In the genomic region with DNA sequence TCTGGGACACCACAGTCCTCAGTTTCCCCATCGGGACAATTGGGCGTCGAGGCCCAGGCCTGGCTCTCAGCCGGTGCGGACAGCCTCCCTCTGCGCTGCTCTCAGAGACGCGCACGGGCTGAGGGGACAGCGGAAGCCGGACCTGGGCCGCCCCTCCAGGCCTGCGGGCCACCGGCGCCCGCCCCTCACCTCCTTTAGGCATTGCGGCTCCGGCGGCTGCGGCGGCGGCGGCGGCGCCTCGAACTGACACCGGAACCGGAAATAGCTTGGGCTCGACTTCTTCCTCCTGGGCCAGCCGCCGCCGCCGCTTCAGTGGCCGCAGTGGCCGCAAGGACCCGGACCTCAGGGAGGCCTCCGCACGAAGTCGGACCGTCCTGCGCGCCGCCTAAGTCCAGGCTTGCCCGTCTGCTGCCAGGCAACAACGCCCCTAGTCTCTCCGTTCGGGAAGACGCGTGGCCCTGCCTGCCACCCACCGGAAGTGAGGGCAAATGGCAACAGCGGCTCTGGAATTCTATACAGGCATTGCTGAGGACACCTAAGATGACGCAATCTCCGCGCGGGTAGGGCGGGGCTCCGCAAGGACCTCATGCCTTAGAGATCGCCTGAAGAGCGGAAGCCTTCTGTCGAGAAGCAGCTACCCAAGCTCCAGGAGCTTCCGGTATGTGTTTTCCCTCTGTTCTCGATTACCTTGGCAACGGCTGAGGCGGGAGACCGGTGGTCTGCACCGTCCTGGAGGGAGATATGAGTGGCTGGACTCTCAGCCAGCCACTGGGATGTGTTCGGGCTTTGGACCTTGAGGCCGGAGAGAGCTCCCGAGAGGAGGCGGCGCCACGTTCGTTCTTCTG, we compare ENCODE assay signal across 1 cellular context.
TF ChIP-seq lines count a peak whose summit lies in the region.

TSS of gene BUD31 (plus strand) at position 623 of the 845 bp plus-strand sequence. CDS start 2,124 bp downstream, outside the sequence.
A gene with protein sequence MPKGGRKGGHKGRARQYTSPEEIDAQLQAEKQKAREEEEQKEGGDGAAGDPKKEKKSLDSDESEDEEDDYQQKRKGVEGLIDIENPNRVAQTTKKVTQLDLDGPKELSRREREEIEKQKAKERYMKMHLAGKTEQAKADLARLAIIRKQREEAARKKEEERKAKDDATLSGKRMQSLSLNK (minus strand): TSS at position 251 of the 845 bp plus-strand sequence. CDS start 49 bp downstream, at position 202.

TF ChIP-seq in K562, 482 proteins besides CTCF, POLR2A, EP300 and RAD21 (continued from another document and continues in another):
- no peak for TF ChIP-seq ZNF274 (IDR thresholded peaks at IDR 0.05; ENCODE audit: borderline replicate concordance, low read depth, low read length)
- peak; percentile 88 for TF ChIP-seq E2F1 (CRISPR knock-in tag; IDR thresholded peaks at IDR 0.05)
- 0 out of 2 replicates have a peak, but pooled peaks have one; percentile 61 for TF ChIP-seq HEY1 (CRISPR knock-in tag; IDR thresholded peaks at IDR 0.05; ENCODE audit: borderline replicate concordance)
- TF ChIP-seq CBX1 (IDR thresholded peaks at IDR 0.05; ENCODE audit: low read depth): 0 out of 2 replicates have a peak, but pooled peaks have one; percentile 70
- no peak for TF ChIP-seq ZNF124 (CRISPR knock-in tag; IDR thresholded peaks at IDR 0.05)
- 0 out of 2 replicates have a peak, but pooled peaks have one; percentile 16 for TF ChIP-seq TCF7 (IDR thresholded peaks at IDR 0.05; ENCODE audit: borderline replicate concordance)
- TF ChIP-seq HDAC1 (IDR thresholded peaks at IDR 0.05): peak in 1 of 2 experiments; percentile 92; a peak in 1 of 4 replicates
- peak; percentile 89 for TF ChIP-seq ESRRA (IDR thresholded peaks at IDR 0.05; ENCODE audit: borderline replicate concordance, low read depth)
- no peak for TF ChIP-seq ASH1L (IDR thresholded peaks at IDR 0.05; ENCODE audit: borderline replicate concordance, low read depth, partially characterized antibody)
- peak; percentile 95 for TF ChIP-seq CREM (IDR thresholded peaks at IDR 0.05; ENCODE audit: low read depth)
- no peak for TF ChIP-seq TARDBP (IDR thresholded peaks at IDR 0.05)
- TF ChIP-seq RB1 (IDR thresholded peaks at IDR 0.05; ENCODE audit: low read depth): peak; percentile 99
- TF ChIP-seq STAG1 (CRISPR knock-in tag; IDR thresholded peaks at IDR 0.05; ENCODE audit: borderline replicate concordance): no peak
- TF ChIP-seq ZNF395 (CRISPR knock-in tag; IDR thresholded peaks at IDR 0.05): peak; percentile 56; the same call in 1 of the 2 replicates
- no peak for TF ChIP-seq PCBP2 (IDR thresholded peaks at IDR 0.05; ENCODE audit: low read depth, low read length, poor library complexity, severe bottlenecking)
- no peak for TF ChIP-seq HMG20A (CRISPR knock-in tag; conservative IDR thresholded peaks at IDR 0.05)
- TF ChIP-seq, protein P1, sequence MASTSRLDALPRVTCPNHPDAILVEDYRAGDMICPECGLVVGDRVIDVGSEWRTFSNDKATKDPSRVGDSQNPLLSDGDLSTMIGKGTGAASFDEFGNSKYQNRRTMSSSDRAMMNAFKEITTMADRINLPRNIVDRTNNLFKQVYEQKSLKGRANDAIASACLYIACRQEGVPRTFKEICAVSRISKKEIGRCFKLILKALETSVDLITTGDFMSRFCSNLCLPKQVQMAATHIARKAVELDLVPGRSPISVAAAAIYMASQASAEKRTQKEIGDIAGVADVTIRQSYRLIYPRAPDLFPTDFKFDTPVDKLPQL (IDR thresholded peaks at IDR 0.05; ENCODE audit: extremely low read depth, insufficient read length): no peak
- TF ChIP-seq HMG20B (CRISPR knock-in tag; IDR thresholded peaks at IDR 0.05): no peak
- TF ChIP-seq SREBF2 (CRISPR knock-in tag; IDR thresholded peaks at IDR 0.05): no peak
- no peak for TF ChIP-seq CBFA2T2 (conservative IDR thresholded peaks at IDR 0.05)
- no peak for TF ChIP-seq ZNF699 (CRISPR knock-in tag; IDR thresholded peaks at IDR 0.05; ENCODE audit: insufficient replicate concordance)
- no peak for TF ChIP-seq ZNF764 (CRISPR knock-in tag; IDR thresholded peaks at IDR 0.05; ENCODE audit: low read depth)
- TF ChIP-seq MXI1 (IDR thresholded peaks at IDR 0.05; ENCODE audit: low read depth, low read length): peak; percentile 72; the same call in 1 of the 2 replicates
- peak; percentile 87 for TF ChIP-seq CREB1 (IDR thresholded peaks at IDR 0.05)
- TF ChIP-seq CREB1 (CRISPR knock-in tag; IDR thresholded peaks at IDR 0.05): peak; percentile 84
- TF ChIP-seq RBFOX2 (IDR thresholded peaks at IDR 0.05; ENCODE audit: low read depth, low read length): peak; percentile 98
- TF ChIP-seq FOXJ2 (tag; IDR thresholded peaks at IDR 0.05): peak; percentile 65; the same call in 1 of the 2 replicates
- TF ChIP-seq, protein P2, sequence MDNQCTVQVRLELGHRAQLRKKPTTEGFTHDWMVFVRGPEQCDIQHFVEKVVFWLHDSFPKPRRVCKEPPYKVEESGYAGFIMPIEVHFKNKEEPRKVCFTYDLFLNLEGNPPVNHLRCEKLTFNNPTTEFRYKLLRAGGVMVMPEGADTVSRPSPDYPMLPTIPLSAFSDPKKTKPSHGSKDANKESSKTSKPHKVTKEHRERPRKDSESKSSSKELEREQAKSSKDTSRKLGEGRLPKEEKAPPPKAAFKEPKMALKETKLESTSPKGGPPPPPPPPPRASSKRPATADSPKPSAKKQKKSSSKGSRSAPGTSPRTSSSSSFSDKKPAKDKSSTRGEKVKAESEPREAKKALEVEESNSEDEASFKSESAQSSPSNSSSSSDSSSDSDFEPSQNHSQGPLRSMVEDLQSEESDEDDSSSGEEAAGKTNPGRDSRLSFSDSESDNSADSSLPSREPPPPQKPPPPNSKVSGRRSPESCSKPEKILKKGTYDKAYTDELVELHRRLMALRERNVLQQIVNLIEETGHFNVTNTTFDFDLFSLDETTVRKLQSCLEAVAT (IDR thresholded peaks at IDR 0.05): peak in 1 of 2 experiments; percentile 42; a peak in 1 of 4 replicates
- TF ChIP-seq RBM15 (IDR thresholded peaks at IDR 0.05; ENCODE audit: insufficient read depth, low read length): no peak
- TF ChIP-seq, protein P3, sequence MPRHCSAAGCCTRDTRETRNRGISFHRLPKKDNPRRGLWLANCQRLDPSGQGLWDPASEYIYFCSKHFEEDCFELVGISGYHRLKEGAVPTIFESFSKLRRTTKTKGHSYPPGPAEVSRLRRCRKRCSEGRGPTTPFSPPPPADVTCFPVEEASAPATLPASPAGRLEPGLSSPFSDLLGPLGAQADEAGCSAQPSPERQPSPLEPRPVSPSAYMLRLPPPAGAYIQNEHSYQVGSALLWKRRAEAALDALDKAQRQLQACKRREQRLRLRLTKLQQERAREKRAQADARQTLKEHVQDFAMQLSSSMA (CRISPR knock-in tag; IDR thresholded peaks at IDR 0.05): 0 out of 2 replicates have a peak, but pooled peaks have one; percentile 47
- TF ChIP-seq GABPA (tag; conservative IDR thresholded peaks at IDR 0.05; ENCODE audit: low read depth): peak; percentile 100
- no peak for TF ChIP-seq RAD51 (IDR thresholded peaks at IDR 0.05; ENCODE audit: borderline replicate concordance, low read depth)
- TF ChIP-seq ZNF143 (CRISPR knock-in tag; IDR thresholded peaks at IDR 0.05): no peak
- no peak for TF ChIP-seq RFX7 (CRISPR knock-in tag; IDR thresholded peaks at IDR 0.05)
- no peak for TF ChIP-seq CTCFL (IDR thresholded peaks at IDR 0.05; ENCODE audit: borderline replicate concordance, insufficient read depth, low read depth, low read length, poor library complexity, severe bottlenecking)
- peak; percentile 42; the same call in 1 of the 2 replicates for TF ChIP-seq ARID1B (IDR thresholded peaks at IDR 0.05)
- TF ChIP-seq CCNT2 (IDR thresholded peaks at IDR 0.05; ENCODE audit: borderline replicate concordance, extremely low read depth, insufficient read length, low read depth, low read length): peak; percentile 81
- peak; percentile 99 for TF ChIP-seq MYC (IDR thresholded peaks at IDR 0.05; ENCODE audit: low read depth, low read length)
- peak; percentile 99 for TF ChIP-seq MYC (CRISPR knock-in tag; IDR thresholded peaks at IDR 0.05; ENCODE audit: borderline replicate concordance, low read depth)
- no peak; the same call in 1 of the 2 replicates for TF ChIP-seq ZNF41 (CRISPR knock-in tag; conservative IDR thresholded peaks at IDR 0.05)
- TF ChIP-seq FOXK2 (conservative IDR thresholded peaks at IDR 0.05 in 1 of 2, IDR thresholded peaks at IDR 0.05 in 1 of 2; ENCODE audit: low read depth in 2 of 2): peak; percentile 85 to 92; a peak in 3 of 4 replicates
- no peak for TF ChIP-seq ZNF174 (CRISPR knock-in tag; IDR thresholded peaks at IDR 0.05)
- TF ChIP-seq PBX2 (CRISPR knock-in tag; IDR thresholded peaks at IDR 0.05; ENCODE audit: low read depth): no peak
- no peak for TF ChIP-seq PBX2 (tag; conservative IDR thresholded peaks at IDR 0.05; ENCODE audit: low read depth)
- no peak for TF ChIP-seq CUX1 (CRISPR knock-in tag; IDR thresholded peaks at IDR 0.05)
